25 cellular contexts compared by ENCODE assay signal in genomic region chr3:169825316-169825715, GRCh38.
"Had no signal": no experiment of that assay in that cellular context is flagged by ENCODE, and none has a peak within 500 bp of the region (broad histone marks: within the 10 kb centered on the region; RNA-seq: fewer than 3 reads in every experiment).

No MANE protein-coding gene starts in this region.

- DNase-seq: naive thymus-derived CD8-positive, alpha-beta T cell; nephron progenitor cell; nucleus accumbens; pancreas; retina; right cardiac atrium; right lobe of liver; sigmoid colon; small intestine; stimulated activated CD4-positive, alpha-beta T cell treated with anti-CD3 and anti-CD28 coated beads, Interleukin-15, amount 100 ng/mL, for 24 hours; stimulated activated CD4-positive, alpha-beta T cell treated with anti-CD3 and anti-CD28 coated beads, Interleukin-2, amount 100 ng/mL, for 24 hours; stimulated activated CD4-positive, alpha-beta T cell treated with anti-CD3 and anti-CD28 coated beads, Interleukin-2, amount 100 ng/mL, for 48 hours; stimulated activated CD4-positive, alpha-beta T cell treated with anti-CD3 and anti-CD28 coated beads, Interleukin-4, amount 100 ng/mL, for 24 hours; stimulated activated naive B cell treated with anti-CD40 and anti-IgM and Interleukin-4, amounts not matched to agents 10 μg/mL and 1 μg/mL and 100 μg/mL, for 72 hours; stimulated activated naive CD4-positive, alpha-beta T cell treated with Interleukin-2 at 50 U/mL for 16 hours; stomach; thyroid gland; trophoblast cell; upper lobe of left lung had no signal

- H3K4me3 ChIP-seq: pancreas, prostate gland, right lobe of liver, sigmoid colon, stomach, thoracic aorta, thyroid gland, tibial nerve, upper lobe of left lung, vagina had no signal

- ATAC-seq: naive thymus-derived CD8-positive, alpha-beta T cell; natural killer cell treated with Interleukin-12 subunit alpha and Interleukin-12 subunit beta and Interleukin-15 and Interleukin-18, amount 100 ng/mL, for 72 hours; pancreas; right cardiac atrium; right lobe of liver; stimulated activated effector memory CD8-positive, alpha-beta T cell treated with anti-CD3 and anti-CD28 coated beads, Interleukin-12 subunit alpha, Interleukin-12 subunit beta, amount 100 ng/mL, for 72 hours; stimulated activated naive B cell treated with anti-CD40 and anti-IgM and Interleukin-4, amounts not matched to agents 10 μg/mL and 1 μg/mL and 100 μg/mL, for 72 hours had no signal
